1 cellular context compared by ENCODE assay signal in genomic region chr2:45224321-45224995, GRCh38.
TF ChIP-seq lines count a peak whose summit lies in the region.

No MANE protein-coding gene starts in this region.

TF ChIP-seq in WTC11, 78 proteins besides CTCF, POLR2A, EP300 and RAD21 (continued from another document):
- TF ChIP-seq USF2 (CRISPR knock-in tag; IDR thresholded peaks at IDR 0.05) = peak; percentile 22; the same call in 1 of the 2 replicates
- TF ChIP-seq ZBTB43 (CRISPR knock-in tag; IDR thresholded peaks at IDR 0.05) = no peak
- TF ChIP-seq CREM (CRISPR knock-in tag; IDR thresholded peaks at IDR 0.05) = no peak
- TF ChIP-seq ZNF396 (CRISPR knock-in tag; IDR thresholded peaks at IDR 0.05; ENCODE audit: borderline replicate concordance) = no peak
- TF ChIP-seq FOXK1 (CRISPR knock-in tag; IDR thresholded peaks at IDR 0.05) = no peak
- TF ChIP-seq TEAD1 (CRISPR knock-in tag; IDR thresholded peaks at IDR 0.05) = no peak
